In genomic region chr19:1354496-1355257, GRCh38 we compare ENCODE assay signal across 8 cellular contexts. TPM values are rescaled to one million over a fixed set of nuclear protein-coding genes. Genes with fewer than 3 reads are reported as not detected.
DNase-seq lines count a peak whose midpoint lies in the region; ATAC-seq and TF ChIP-seq lines count a peak whose summit lies in the region.

No MANE protein-coding gene starts in this region.

- ATAC-seq in HG02623 (IDR thresholded peaks at IDR 0.05; ENCODE audit: unreplicated experiment), result peak; percentile 78
- ATAC-seq in heart right ventricle, result peak; percentile 98 to 100 (median 99)
- peak; percentile 97 to 99 for ATAC-seq in upper lobe of left lung (ENCODE audit: low FRiP score in 2 of 2)

- H3K27me3 ChIP-seq in adipocyte (replicated peaks; ENCODE audit: control insufficient read depth, insufficient read depth, low read length) (no peaks in the 10 kb centered on the region), heart right ventricle (no peaks in the 10 kb centered on the region), upper lobe of left lung (no peaks in the 10 kb centered on the region)

- TF ChIP-seq POLR2A in GM10847 (IDR thresholded peaks at IDR 0.05; ENCODE audit: extremely low read depth, insufficient read length) (peak; percentile 66), upper lobe of left lung (IDR thresholded peaks at IDR 0.05) (peak in 3 of 4 donors; percentile 39 to 80 (median 47))

- H3K36me3 ChIP-seq in adipocyte (ENCODE audit: control insufficient read depth, insufficient read depth, low read length, severe bottlenecking), result peaks cover 20% of the 10 kb centered on the region
- peaks cover 0 to 32% (median 11%) of the 10 kb centered on the region in 9 donors for H3K36me3 ChIP-seq in heart right ventricle
- H3K36me3 ChIP-seq in upper lobe of left lung, result peaks cover 0 to 28% (median 13%) of the 10 kb centered on the region in 4 donors

- H3K4me3 ChIP-seq in adipocyte (ENCODE audit: low read length) (peak overlapping the region; percentile 88), heart right ventricle (peak overlapping the region; percentile 63 to 93 (median 87)), upper lobe of left lung (peak overlapping the region; percentile 90 to 99 (median 96))

- H3K4me1 ChIP-seq in adipocyte (ENCODE audit: control insufficient read depth, insufficient read depth, low read length), result peaks cover 17% of the 10 kb centered on the region
- H3K4me1 ChIP-seq in heart right ventricle, result peaks cover 0 to 25% (median 15%) of the 10 kb centered on the region in 9 donors
- peaks cover 14 to 25% (median 18%) of the 10 kb centered on the region in 4 donors for H3K4me1 ChIP-seq in upper lobe of left lung

- H3K27ac ChIP-seq in heart right ventricle (peak overlapping the region; percentile 86 to 99 (median 97)), upper lobe of left lung (peak overlapping the region; percentile 83 to 98 (median 92))

- TF ChIP-seq CTCF in heart right ventricle (IDR thresholded peaks at IDR 0.05) (peak in 2 of 9 donors; percentile 18 to 41), upper lobe of left lung (IDR thresholded peaks at IDR 0.05) (peak in 2 of 6 experiments; percentile 14 to 19)

- no peaks in the 10 kb centered on the region for H3K9me3 ChIP-seq in adipocyte (ENCODE audit: control insufficient read depth, low read length)
- H3K9me3 ChIP-seq in heart right ventricle, result no peaks in the 10 kb centered on the region
- no peaks in the 10 kb centered on the region for H3K9me3 ChIP-seq in upper lobe of left lung

- TF ChIP-seq EP300 in upper lobe of left lung (IDR thresholded peaks at IDR 0.05), result peak in 1 of 4 donors; percentile 11

- H3K9ac ChIP-seq in adipocyte (ENCODE audit: low read length), result peak overlapping the region; percentile 93

- DNase-seq in NCI-H1105 treated with DMSO at 0.1 percent for 48 hours (lab: John Stamatoyannopoulos, UW) (peak; percentile 78), SW 1271 (lab: John Stamatoyannopoulos, UW) (peak; percentile 50 to 79), adipocyte (ENCODE audit: low read depth) (peak; percentile 97), heart right ventricle (peak; percentile 90 to 93), posterior vena cava (ENCODE audit: low spot score) (peak; percentile 97), upper lobe of left lung (peak; percentile 93 to 99)

- WGBS in heart right ventricle, 2 donors, result 1% methylated on average over 35 to 101 of the region's 101 CpGs
- WGBS in upper lobe of left lung, 2 donors, result 1 to 3% methylated on average over 7 to 27 of the region's 101 CpGs

- intact Hi-C loops in heart right ventricle (cut with DNase I), result loop anchor here in 3 of 10 donors (1.0 to 10.0 kb wide), 3 partner anchors 29 to 72 kb away; partner anchors contain the start of genes EFNA2 (in 1 of the 3) and NDUFS7 (in 1 of the 3)
- intact Hi-C loops in posterior vena cava (cut with DNase I), result loop anchor here in 1 of 2 donors (5.0 kb wide), 1 partner anchor 72 kb away; no protein-coding TSS in a partner anchor

RNA-seq across cellular contexts. Expression of gene NDUFS7, which starts 29.0 kb away (rescaled TPM):
- total RNA-seq in heart right ventricle, result 100 to 1,000 TPM; 248 to 446 (median 377) TPM
- 100 to 1,000 TPM; 307 to 498 TPM for polyA plus RNA-seq in heart right ventricle
- total RNA-seq in posterior vena cava, result 10 to 100 TPM; 54.4 to 55.1 TPM
- 100 to 1,000 TPM in 4 of 6 donors, 10 to 100 TPM in 2; 38.8 to 121 (median 100) TPM for total RNA-seq in upper lobe of left lung

RNA-seq across cellular contexts. Expression of gene GAMT, which starts 46.7 kb away (rescaled TPM):
- 10 to 100 TPM; 53.4 to 89.2 (median 72.1) TPM for total RNA-seq in heart right ventricle
- 100 to 1,000 TPM in 1 of 2 donors, 10 to 100 TPM in 1; 30.8 to 260 TPM for polyA plus RNA-seq in heart right ventricle
- 10 to 100 TPM in 1 of 2 donors, 1 to 10 TPM in 1; 8.7 to 12.8 TPM for total RNA-seq in posterior vena cava
- total RNA-seq in upper lobe of left lung, result 10 to 100 TPM in 2 of 6 donors, 1 to 10 TPM in 4; 4.0 to 12.1 (median 8.1) TPM

RNA-seq across cellular contexts. Expression of gene DAZAP1, which starts 52.7 kb away (rescaled TPM):
- total RNA-seq in heart right ventricle, result 100 to 1,000 TPM in 2 of 10 donors, 10 to 100 TPM in 8; 56.7 to 111 (median 73.8) TPM
- 10 to 100 TPM; 82.6 to 91.3 TPM for polyA plus RNA-seq in heart right ventricle
- 10 to 100 TPM; 59.7 to 75.8 TPM for total RNA-seq in posterior vena cava
- 100 to 1,000 TPM in 1 of 6 donors, 10 to 100 TPM in 5; 38.9 to 107 (median 78.7) TPM for total RNA-seq in upper lobe of left lung

Comparison
In these comparisons a context has a peak if more than half of its experiments do, and no peak if none do; other contexts are left out.
1. Peak in every context shown above with its lines: DNase-seq, ATAC-seq, H3K4me3 ChIP-seq and H3K27ac ChIP-seq.